21 cellular contexts compared by ENCODE assay signal in the genomic region with DNA sequence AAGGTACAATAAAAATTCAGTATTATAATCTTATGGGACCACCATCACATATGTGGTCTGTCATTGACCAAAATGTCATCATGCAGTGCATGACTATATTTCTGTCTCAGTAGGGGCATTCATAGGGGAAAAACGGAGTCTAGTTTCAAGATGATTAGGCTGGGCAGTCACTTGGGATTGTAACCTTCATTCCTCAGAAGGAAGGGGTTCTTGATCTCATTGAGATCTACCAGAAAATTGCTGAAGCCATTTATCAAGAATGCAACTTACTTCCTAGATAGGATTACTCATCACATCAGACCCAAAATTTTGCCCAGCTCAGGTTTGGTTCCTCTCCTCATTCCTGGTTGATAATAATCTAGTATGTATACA. TPM values are rescaled to one million over a fixed set of nuclear protein-coding genes. Genes with fewer than 3 reads are reported as not detected.
DNase-seq lines count a peak whose midpoint lies in the region; ATAC-seq and TF ChIP-seq lines count a peak whose summit lies in the region.
"Had no signal": no experiment of that assay in that cellular context is flagged by ENCODE, and none has a peak within 500 bp of the region (broad histone marks: within the 10 kb centered on the region; RNA-seq: fewer than 3 reads in every experiment).

No MANE protein-coding gene starts in this region.

- H3K9me3 Mint-ChIP-seq in activated B cell treated with CpG ODN at 0.5 μM for 24 hours, result no peaks in the 10 kb centered on the region
- H3K9me3 Mint-ChIP-seq: dendritic cell treated with granulocyte-macrophage colony-stimulating factor and Interleukin-4, amounts not matched to agents 40 ng/mL and 50 ng/mL, for 4 days; naive thymus-derived CD8-positive, alpha-beta T cell had no signal

- H3K4me1 Mint-ChIP-seq in activated B cell treated with CpG ODN at 0.5 μM for 24 hours, result peaks cover 32% of the 10 kb centered on the region

- H3K27ac Mint-ChIP-seq in activated B cell treated with CpG ODN at 0.5 μM for 24 hours, result no peak overlapping the region
- H3K27ac Mint-ChIP-seq: dendritic cell treated with granulocyte-macrophage colony-stimulating factor and Interleukin-4, amounts not matched to agents 40 ng/mL and 50 ng/mL, for 4 days had no signal

- no peaks in the 10 kb centered on the region for H3K27me3 ChIP-seq in gastrocnemius medialis
- no peaks in the 10 kb centered on the region for H3K27me3 ChIP-seq in upper lobe of left lung
- H3K27me3 ChIP-seq: esophagus muscularis mucosa, heart left ventricle had no signal

- peak; percentile 40 for ATAC-seq in HG02623 (IDR thresholded peaks at IDR 0.05; ENCODE audit: unreplicated experiment)
- peak; percentile 19 for ATAC-seq in activated B cell treated with CpG ODN at 0.5 μM for 24 hours (ENCODE audit: low read depth)
- no peak for ATAC-seq in gastrocnemius medialis
- ATAC-seq in upper lobe of left lung (ENCODE audit: low FRiP score in 2 of 2), result no peak
- ATAC-seq: activated CD4-positive, alpha-beta T cell treated with anti-CD3 and anti-CD28 coated beads for 36 hours; heart left ventricle; naive thymus-derived CD8-positive, alpha-beta T cell had no signal

- H3K27ac ChIP-seq in gastrocnemius medialis, result peak overlapping the region; percentile 77 to 90 (median 84)
- H3K27ac ChIP-seq in upper lobe of left lung, result no peak overlapping the region

- no peak overlapping the region for H3K4me3 ChIP-seq in gastrocnemius medialis
- no peak overlapping the region for H3K4me3 ChIP-seq in upper lobe of left lung
- H3K4me3 ChIP-seq: esophagus muscularis mucosa, heart left ventricle had no signal

- peak; percentile 72 for DNase-seq in ELR (ENCODE audit: low read depth)
- DNase-seq in activated B cell treated with CpG ODN at 0.5 μM for 24 hours, result no peak
- DNase-seq in gastrocnemius medialis, result no peak
- DNase-seq in NCI-H2081 (lab: John Stamatoyannopoulos, UW), result no peak
- DNase-seq in NCI-H1092 (lab: John Stamatoyannopoulos, UW), result no peak
- no peak for DNase-seq in upper lobe of left lung
- DNase-seq in DMS79 (lab: John Stamatoyannopoulos, UW), result no peak
- DNase-seq: activated CD4-positive, alpha-beta T cell treated with anti-CD3 and anti-CD28 coated beads for 36 hours; activated naive CD4-positive, alpha-beta T cell treated with anti-CD3 and anti-CD28 coated beads, Interleukin-2, amount 50 U/mL, for 16 hours; GDM1; heart left ventricle; mammary epithelial cell; naive thymus-derived CD8-positive, alpha-beta T cell; NCI-H1105; NK-92 treated with Interleukin-12 subunit alpha and Interleukin-12 subunit beta, amount 100 ng/mL, for 24 hours; SHP77; stimulated activated CD4-positive, alpha-beta T cell treated with anti-CD3 and anti-CD28 coated beads, Interleukin-15, amount 100 ng/mL, for 24 hours; substantia nigra had no signal

- POLR2A ChIA-PET in activated B cell treated with CpG ODN at 0.5 μM for 24 hours (lab: Charles Lee), result no interaction called here

- H3K36me3 Mint-ChIP-seq in activated B cell treated with CpG ODN at 0.5 μM for 24 hours (ENCODE audit: low read depth), result peaks cover 14% of the 10 kb centered on the region

- no peak for TF ChIP-seq POLR2A in gastrocnemius medialis (IDR thresholded peaks at IDR 0.05)
- no peak for TF ChIP-seq POLR2A in upper lobe of left lung (IDR thresholded peaks at IDR 0.05)

- CTCF ChIA-PET in activated B cell treated with CpG ODN at 0.5 μM for 24 hours (lab: Charles Lee), result no interaction called here

- H3K9me3 ChIP-seq in gastrocnemius medialis (no peaks in the 10 kb centered on the region), upper lobe of left lung (no peaks in the 10 kb centered on the region)
- H3K9me3 ChIP-seq: esophagus muscularis mucosa, heart left ventricle had no signal

- H3K4me1 ChIP-seq in gastrocnemius medialis (peaks cover 56 to 58% of the 10 kb centered on the region in 2 donors), upper lobe of left lung (peaks cover 12 to 29% (median 22%) of the 10 kb centered on the region in 4 donors)

- intact Hi-C loops in activated B cell treated with CpG ODN at 0.5 μM for 24 hours (cut with micrococcal nuclease) (loop anchor here (10.0 kb wide), 1 partner anchor 316 kb away; no protein-coding TSS in a partner anchor), gastrocnemius medialis (cut with DNase I; ENCODE audit: low total_unique reads) (loop anchor here (5.0 to 10.0 kb wide), 3 partner anchors 37 to 418 kb away; a partner anchor contains a TSS)

- in situ Hi-C loops in gastrocnemius medialis (cut with MboI; ENCODE audit: low sequenced_read_pairs in 4 of 4), result loop anchor here (10.0 to 25.0 kb wide), 3 partner anchors 398 to 606 kb away; no protein-coding TSS in a partner anchor

- peaks cover 0 to 3% of the 10 kb centered on the region in 2 donors for H3K36me3 ChIP-seq in gastrocnemius medialis
- no peaks in the 10 kb centered on the region for H3K36me3 ChIP-seq in upper lobe of left lung

- no peak overlapping the region for H3K4me3 Mint-ChIP-seq in activated B cell treated with CpG ODN at 0.5 μM for 24 hours
- H3K4me3 Mint-ChIP-seq: activated CD4-positive, alpha-beta T cell treated with anti-CD3 and anti-CD28 coated beads for 36 hours; dendritic cell treated with granulocyte-macrophage colony-stimulating factor and Interleukin-4, amounts not matched to agents 40 ng/mL and 50 ng/mL, for 4 days; naive thymus-derived CD8-positive, alpha-beta T cell had no signal

- no peak for TF ChIP-seq EP300 in upper lobe of left lung (IDR thresholded peaks at IDR 0.05)

- TF ChIP-seq CTCF in activated B cell treated with CpG ODN at 0.5 μM for 24 hours (IDR thresholded peaks at IDR 0.05) (no peak), gastrocnemius medialis (IDR thresholded peaks at IDR 0.05 in 4 of 5, conservative IDR thresholded peaks at IDR 0.05 in 1 of 5) (no peak), upper lobe of left lung (IDR thresholded peaks at IDR 0.05) (no peak)

- 89 to 100% methylated on average over 1 of the region's 1 CpG for WGBS in upper lobe of left lung, 2 donors

- no peaks in the 10 kb centered on the region for H3K27me3 Mint-ChIP-seq in activated B cell treated with CpG ODN at 0.5 μM for 24 hours
- H3K27me3 Mint-ChIP-seq: activated CD4-positive, alpha-beta T cell treated with anti-CD3 and anti-CD28 coated beads for 36 hours; dendritic cell treated with granulocyte-macrophage colony-stimulating factor and Interleukin-4, amounts not matched to agents 40 ng/mL and 50 ng/mL, for 4 days; naive thymus-derived CD8-positive, alpha-beta T cell had no signal

RNA-seq across cellular contexts. Expression of a gene that starts 37.3 kb away (rescaled TPM):
- total RNA-seq in activated B cell treated with CpG ODN at 0.5 μM for 24 hours (7.6 and 9.1 TPM in 2 replicates), gastrocnemius medialis (10 to 100 TPM; 15.1 to 39.7 (median 26.0) TPM), upper lobe of left lung (10 to 100 TPM in 5 of 6 donors, 1 to 10 TPM in 1; 6.8 to 32.2 (median 21.8) TPM)

RNA-seq across cellular contexts. Expression of a gene that starts 37.5 kb away (rescaled TPM):
- 24.7 and 28.4 TPM in 2 replicates for total RNA-seq in activated B cell treated with CpG ODN at 0.5 μM for 24 hours
- total RNA-seq in gastrocnemius medialis, result 10 to 100 TPM; 23.5 to 27.1 (median 24.5) TPM
- total RNA-seq in upper lobe of left lung, result 10 to 100 TPM; 12.9 to 32.5 (median 19.6) TPM

Comparison
In these comparisons a context has a peak if more than half of its experiments do, and no peak if none do; other contexts are left out.
1. ATAC-seq: peak in HG02623 (single experiment) and activated B cell treated with CpG ODN at 0.5 μM for 24 hours (single experiment); none in gastrocnemius medialis (0 of 2) and upper lobe of left lung (0 of 2).
2. H3K27ac ChIP-seq: peak in gastrocnemius medialis (4 of 4); none in upper lobe of left lung (0 of 4).